In genomic region chr17:65121368-65121767, GRCh38 we compare ENCODE assay signal across 13 cellular contexts. TPM values are rescaled to one million over a fixed set of nuclear protein-coding genes. Genes with fewer than 3 reads are reported as not detected.
A peak's percentile ranks its signal among the peaks of the same experiment; 100 is the strongest.
DNase-seq lines count a peak whose midpoint lies in the region; ATAC-seq and TF ChIP-seq lines count a peak whose summit lies in the region.
"Had no signal": no experiment of that assay in that cellular context is flagged by ENCODE, and none has a peak within 500 bp of the region (broad histone marks: within the 10 kb centered on the region; RNA-seq: fewer than 3 reads in every experiment).

No MANE protein-coding gene starts in this region.

- no peaks in the 10 kb centered on the region for H3K9me3 Mint-ChIP-seq in activated T-cell treated with anti-CD3 and anti-CD28 coated beads, Interleukin-2, amount 50 U/mL, for 24 hours
- no peaks in the 10 kb centered on the region for H3K9me3 Mint-ChIP-seq in activated naive CD8-positive, alpha-beta T cell (ENCODE audit: low read depth)
- H3K9me3 Mint-ChIP-seq in MCF 10A (ENCODE audit: unreplicated experiment), result no peaks in the 10 kb centered on the region
- H3K9me3 Mint-ChIP-seq: T-cell had no signal

- H3K27me3 ChIP-seq in smooth muscle cell (ENCODE audit: low read depth) (no peaks in the 10 kb centered on the region), gastroesophageal sphincter (no peaks in the 10 kb centered on the region)
- H3K27me3 ChIP-seq: colonic mucosa had no signal

- CTCF ChIA-PET in MCF 10A (lab: Yijun Ruan, JAX), result no interaction called here

- no peak overlapping the region for H3K9ac ChIP-seq in smooth muscle cell (ENCODE audit: low read depth)

- TF ChIP-seq CTCF in smooth muscle cell (IDR thresholded peaks at IDR 0.05; ENCODE audit: borderline replicate concordance, insufficient read depth, poor library complexity, severe bottlenecking) (no peak), MCF 10A (IDR thresholded peaks at IDR 0.05; ENCODE audit: unreplicated experiment) (no peak), gastroesophageal sphincter (IDR thresholded peaks at IDR 0.05) (no peak)

- H3K4me1 ChIP-seq in smooth muscle cell (ENCODE audit: low read depth), result no peaks in the 10 kb centered on the region
- H3K4me1 ChIP-seq in gastroesophageal sphincter, result peaks cover 0 to 14% (median 5%) of the 10 kb centered on the region in 3 donors
- H3K4me1 ChIP-seq: colonic mucosa had no signal

- H3K4me2 ChIP-seq in smooth muscle cell, result no peak overlapping the region

- peaks cover 26% of the 10 kb centered on the region for H3K4me1 Mint-ChIP-seq in activated T-cell treated with anti-CD3 and anti-CD28 coated beads, Interleukin-2, amount 50 U/mL, for 24 hours (ENCODE audit: low read depth)
- peaks cover 22% of the 10 kb centered on the region for H3K4me1 Mint-ChIP-seq in activated naive CD8-positive, alpha-beta T cell (ENCODE audit: low read depth)
- peaks cover 11% of the 10 kb centered on the region for H3K4me1 Mint-ChIP-seq in MCF 10A (ENCODE audit: insufficient read depth, unreplicated experiment)

- H3K79me2 ChIP-seq in smooth muscle cell (ENCODE audit: low read depth), result no peaks in the 10 kb centered on the region

- BruUV-seq in MCF 10A (replicated peaks; lab: Mats Ljungman, UMichigan), result no TSS peak

- H4K20me1 ChIP-seq in smooth muscle cell (ENCODE audit: low read depth), result no peaks in the 10 kb centered on the region

- H3K27me3 Mint-ChIP-seq in activated T-cell treated with anti-CD3 and anti-CD28 coated beads, Interleukin-2, amount 50 U/mL, for 24 hours, result peaks cover 24% of the 10 kb centered on the region
- peaks cover 1% of the 10 kb centered on the region for H3K27me3 Mint-ChIP-seq in activated naive CD8-positive, alpha-beta T cell
- H3K27me3 Mint-ChIP-seq in MCF 10A (ENCODE audit: insufficient read depth, unreplicated experiment), result peaks cover 14% of the 10 kb centered on the region
- H3K27me3 Mint-ChIP-seq: activated B cell treated with CpG ODN at 0.5 μM for 24 hours had no signal

- H3K36me3 ChIP-seq in smooth muscle cell (ENCODE audit: low read depth), result no peaks in the 10 kb centered on the region
- no peaks in the 10 kb centered on the region for H3K36me3 ChIP-seq in gastroesophageal sphincter
- H3K36me3 ChIP-seq: colonic mucosa had no signal

- peak overlapping the region; percentile 96 for H3K27ac Mint-ChIP-seq in activated T-cell treated with anti-CD3 and anti-CD28 coated beads, Interleukin-2, amount 50 U/mL, for 24 hours
- H3K27ac Mint-ChIP-seq in activated naive CD8-positive, alpha-beta T cell, result peak overlapping the region; percentile 96
- no peak overlapping the region for H3K27ac Mint-ChIP-seq in MCF 10A (ENCODE audit: low read depth, unreplicated experiment)

- H3F3A ChIP-seq in smooth muscle cell (ENCODE audit: low read depth), result peaks cover 9% of the 10 kb centered on the region

- TF ChIP-seq EP300 in gastroesophageal sphincter (IDR thresholded peaks at IDR 0.05), result no peak

- H3K4me3 ChIP-seq in smooth muscle cell (no peak overlapping the region), gastroesophageal sphincter (no peak overlapping the region)
- H3K4me3 ChIP-seq: colonic mucosa, psoas muscle had no signal

- H3K27ac ChIP-seq in smooth muscle cell (ENCODE audit: low read depth), result no peak overlapping the region
- H3K27ac ChIP-seq in gastroesophageal sphincter, result no peak overlapping the region
- H3K27ac ChIP-seq: psoas muscle had no signal

- POLR2A ChIA-PET in MCF 10A (lab: Yijun Ruan, JAX), result interaction anchor here (1.5 kb wide), 1 partner anchor 14 kb away, joined by 3 read pairs; no protein-coding TSS in a partner anchor

- DNase-seq in activated T-cell treated with anti-CD3 and anti-CD28 coated beads, Interleukin-2, amount 50 U/mL, for 24 hours, result no peak
- no peak for DNase-seq in activated T-cell treated with anti-CD3 and anti-CD28 coated beads, Interleukin-2, amount 50 U/mL, for 1 hour
- DNase-seq in M059J (ENCODE audit: low read depth) (peak; percentile 26), smooth muscle cell (lab: John Stamatoyannopoulos, UW; ENCODE audit: unreplicated experiment) (no peak), COLO668 (lab: John Stamatoyannopoulos, UW; ENCODE audit: unreplicated experiment) (no peak), MCF 10A (ENCODE audit: unreplicated experiment) (no peak)
- DNase-seq: activated B cell treated with CpG ODN at 0.5 μM for 24 hours, colonic mucosa, IMR-90, psoas muscle, T-cell had no signal

- intact Hi-C loops in MCF 10A (cut with micrococcal nuclease), result no loop called here

- H3K36me3 Mint-ChIP-seq in activated T-cell treated with anti-CD3 and anti-CD28 coated beads, Interleukin-2, amount 50 U/mL, for 24 hours (ENCODE audit: low read depth), result peaks cover 4% of the 10 kb centered on the region
- peaks cover 3% of the 10 kb centered on the region for H3K36me3 Mint-ChIP-seq in activated naive CD8-positive, alpha-beta T cell
- no peaks in the 10 kb centered on the region for H3K36me3 Mint-ChIP-seq in MCF 10A (ENCODE audit: insufficient read depth, unreplicated experiment)
- H3K36me3 Mint-ChIP-seq: T-cell had no signal

- H3K9me3 ChIP-seq in smooth muscle cell (replicated peaks; ENCODE audit: low read depth) (no peaks in the 10 kb centered on the region), gastroesophageal sphincter (no peaks in the 10 kb centered on the region)
- H3K9me3 ChIP-seq: colonic mucosa, psoas muscle had no signal

- ATAC-seq in gastroesophageal sphincter, result no peak
- ATAC-seq: psoas muscle, T-cell had no signal

- peak overlapping the region; percentile 28 for H2AFZ ChIP-seq in smooth muscle cell (ENCODE audit: low read depth)

- H3K4me3 Mint-ChIP-seq in activated T-cell treated with anti-CD3 and anti-CD28 coated beads, Interleukin-2, amount 50 U/mL, for 24 hours, result no peak overlapping the region
- peak overlapping the region; percentile 88 for H3K4me3 Mint-ChIP-seq in activated naive CD8-positive, alpha-beta T cell
- H3K4me3 Mint-ChIP-seq in MCF 10A (ENCODE audit: unreplicated experiment), result no peak overlapping the region

- TF ChIP-seq POLR2A in gastroesophageal sphincter (IDR thresholded peaks at IDR 0.05), result no peak

- WGBS in smooth muscle cell (ENCODE audit: low lambda C conversion rate), result 64% methylated on average over 6 of the region's 6 CpGs
- WGBS in gastroesophageal sphincter (ENCODE audit: low coverage in 1 of 2), 2 donors, result 22 to 40% methylated on average over 5 to 6 of the region's 6 CpGs

RNA-seq across cellular contexts. Expression of gene RGS9, which starts 15.8 kb away (rescaled TPM):
- total RNA-seq in M059J (2014; rRNA removed; shearing (Covaris generic)), result 5.4 and 6.0 TPM in 2 replicates
- total RNA-seq in smooth muscle cell, result 15.6 and 16.3 TPM in 2 replicates
- polyA plus RNA-seq in smooth muscle cell, result 18.8 and 20.4 TPM in 2 replicates
- 0.49 and 0.61 TPM in 2 replicates for total RNA-seq in MCF 10A (2022)
- 10 to 100 TPM; 17.4 to 43.9 (median 40.8) TPM for total RNA-seq in gastroesophageal sphincter
